Comparison of ENCODE assay signal across 10 cellular contexts in the genomic region with DNA sequence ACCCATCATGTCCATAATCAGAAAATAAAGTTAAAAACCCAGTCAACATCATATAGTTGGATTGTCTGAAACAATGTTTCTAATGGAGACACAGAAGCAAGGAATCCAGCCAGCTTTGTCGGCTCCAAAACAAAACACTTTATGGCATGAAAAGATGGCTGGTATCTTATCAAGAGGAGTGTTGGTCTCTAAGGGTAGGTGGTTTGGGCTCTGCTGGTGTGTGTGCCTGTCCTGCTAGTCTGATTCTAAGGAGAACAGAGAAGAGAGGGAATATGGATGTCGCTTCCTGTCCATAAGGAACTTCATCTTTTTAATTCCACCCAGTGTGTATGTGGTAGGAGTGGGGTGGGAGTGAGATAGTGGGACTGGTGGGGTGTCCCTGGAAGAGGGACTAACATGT. TPM values are rescaled to one million over a fixed set of nuclear protein-coding genes. Genes with fewer than 3 reads are reported as not detected.
A peak's percentile ranks its signal among the peaks of the same experiment; 100 is the strongest.
DNase-seq lines count a peak whose midpoint lies in the region; ATAC-seq and TF ChIP-seq lines count a peak whose summit lies in the region.
"Had no signal": no experiment of that assay in that cellular context is flagged by ENCODE, and none has a peak within 500 bp of the region (broad histone marks: within the 10 kb centered on the region; RNA-seq: fewer than 3 reads in every experiment).

No MANE protein-coding gene starts in this region.

- no peaks in the 10 kb centered on the region for H3K36me3 Mint-ChIP-seq in activated naive CD8-positive, alpha-beta T cell
- peaks cover 2% of the 10 kb centered on the region for H3K36me3 Mint-ChIP-seq in activated naive CD8-positive, alpha-beta T cell treated with anti-CD3 and anti-CD28 coated beads for 36 hours
- no peaks in the 10 kb centered on the region for H3K36me3 Mint-ChIP-seq in dendritic cell treated with granulocyte-macrophage colony-stimulating factor and Interleukin-4, amounts not matched to agents 40 ng/mL and 50 ng/mL, for 4 days (ENCODE audit: low read depth)
- peaks cover 4% of the 10 kb centered on the region for H3K36me3 Mint-ChIP-seq in type B pancreatic cell

- H3K27me3 Mint-ChIP-seq in activated naive CD8-positive, alpha-beta T cell: no peaks in the 10 kb centered on the region
- H3K27me3 Mint-ChIP-seq in activated naive CD8-positive, alpha-beta T cell treated with anti-CD3 and anti-CD28 coated beads for 36 hours: no peaks in the 10 kb centered on the region
- H3K27me3 Mint-ChIP-seq in dendritic cell treated with granulocyte-macrophage colony-stimulating factor and Interleukin-4, amounts not matched to agents 40 ng/mL and 50 ng/mL, for 4 days: no peaks in the 10 kb centered on the region
- H3K27me3 Mint-ChIP-seq in type B pancreatic cell: no peaks in the 10 kb centered on the region

- H3K9ac ChIP-seq in mucosa of rectum (ENCODE audit: low read depth in 1 of 2, low read length in 2 of 2): peak overlapping the region; percentile 49 to 69

- no peaks in the 10 kb centered on the region for H3K9me3 ChIP-seq in mucosa of rectum (ENCODE audit: control insufficient read depth in 2 of 2, low read length in 2 of 2)

- no peak for DNase-seq in activated naive CD8-positive, alpha-beta T cell treated with anti-CD3 and anti-CD28 coated beads for 36 hours
- DNase-seq in type B pancreatic cell (ENCODE audit: extremely low spot score, unreplicated experiment) (no peak), AG08396 (ENCODE audit: low spot score) (no peak)
- DNase-seq: HCEC 1CT, mesendoderm had no signal

- intact Hi-C loops in dendritic cell treated with granulocyte-macrophage colony-stimulating factor and Interleukin-4, amounts not matched to agents 40 ng/mL and 50 ng/mL, for 4 days (cut with micrococcal nuclease): no loop called here

- H3K4me3 ChIP-seq in mucosa of rectum (ENCODE audit: low read length in 2 of 2): peak overlapping the region; percentile 41 to 62

- H3K4me3 Mint-ChIP-seq in activated naive CD8-positive, alpha-beta T cell: no peak overlapping the region
- H3K4me3 Mint-ChIP-seq in activated naive CD8-positive, alpha-beta T cell treated with anti-CD3 and anti-CD28 coated beads for 36 hours: no peak overlapping the region
- no peak overlapping the region for H3K4me3 Mint-ChIP-seq in dendritic cell treated with granulocyte-macrophage colony-stimulating factor and Interleukin-4, amounts not matched to agents 40 ng/mL and 50 ng/mL, for 4 days
- H3K4me3 Mint-ChIP-seq in type B pancreatic cell: peak overlapping the region; percentile 47

- H3K4me1 ChIP-seq in mucosa of rectum (ENCODE audit: control insufficient read depth in 2 of 2, insufficient read depth in 2 of 2, low read length in 2 of 2): peaks cover 2 to 34% of the 10 kb centered on the region in 2 donors

- TF ChIP-seq CTCF in type B pancreatic cell (conservative IDR thresholded peaks at IDR 0.05): no peak

- H3K27me3 ChIP-seq in mucosa of rectum (ENCODE audit: control insufficient read depth in 2 of 2, insufficient read depth in 2 of 2, low read length in 2 of 2): no peaks in the 10 kb centered on the region

- H3K9me3 Mint-ChIP-seq in activated naive CD8-positive, alpha-beta T cell (ENCODE audit: low read depth): no peaks in the 10 kb centered on the region
- no peaks in the 10 kb centered on the region for H3K9me3 Mint-ChIP-seq in activated naive CD8-positive, alpha-beta T cell treated with anti-CD3 and anti-CD28 coated beads for 36 hours
- H3K9me3 Mint-ChIP-seq in dendritic cell treated with granulocyte-macrophage colony-stimulating factor and Interleukin-4, amounts not matched to agents 40 ng/mL and 50 ng/mL, for 4 days: no peaks in the 10 kb centered on the region
- H3K9me3 Mint-ChIP-seq in type B pancreatic cell: peaks cover 4% of the 10 kb centered on the region

- peak overlapping the region; percentile 29 for H3K27ac Mint-ChIP-seq in activated naive CD8-positive, alpha-beta T cell
- no peak overlapping the region for H3K27ac Mint-ChIP-seq in activated naive CD8-positive, alpha-beta T cell treated with anti-CD3 and anti-CD28 coated beads for 36 hours
- peak overlapping the region; percentile 45 for H3K27ac Mint-ChIP-seq in dendritic cell treated with granulocyte-macrophage colony-stimulating factor and Interleukin-4, amounts not matched to agents 40 ng/mL and 50 ng/mL, for 4 days
- peak overlapping the region; percentile 79 for H3K27ac Mint-ChIP-seq in type B pancreatic cell

- no peaks in the 10 kb centered on the region for H3K36me3 ChIP-seq in mucosa of rectum (ENCODE audit: control insufficient read depth in 2 of 2, insufficient read depth in 2 of 2, low read length in 2 of 2)

- H3K4me1 Mint-ChIP-seq in activated naive CD8-positive, alpha-beta T cell (ENCODE audit: low read depth): peaks cover 62% of the 10 kb centered on the region
- H3K4me1 Mint-ChIP-seq in activated naive CD8-positive, alpha-beta T cell treated with anti-CD3 and anti-CD28 coated beads for 36 hours: peaks cover 41% of the 10 kb centered on the region
- peaks cover 29% of the 10 kb centered on the region for H3K4me1 Mint-ChIP-seq in dendritic cell treated with granulocyte-macrophage colony-stimulating factor and Interleukin-4, amounts not matched to agents 40 ng/mL and 50 ng/mL, for 4 days (ENCODE audit: low read depth)
- peaks cover 28% of the 10 kb centered on the region for H3K4me1 Mint-ChIP-seq in type B pancreatic cell (ENCODE audit: unreplicated experiment)

- ATAC-seq in GM21447 (IDR thresholded peaks at IDR 0.05; ENCODE audit: unreplicated experiment) (no peak), HG03457 (IDR thresholded peaks at IDR 0.05; ENCODE audit: unreplicated experiment) (no peak)

- peak overlapping the region; percentile 92 to 94 for H3K27ac ChIP-seq in mucosa of rectum (ENCODE audit: low read depth in 2 of 2, low read length in 2 of 2)

RNA-seq across cellular contexts. Expression of a gene that starts 19.1 kb away (rescaled TPM):
- total RNA-seq in activated naive CD8-positive, alpha-beta T cell treated with anti-CD3 and anti-CD28 coated beads for 36 hours: 10 to 100 TPM; 45.3 to 48.7 TPM
- total RNA-seq in type B pancreatic cell (ENCODE audit: low replicate concordance): 25.4 and 30.9 TPM in 2 replicates
